ENCODE assay signal across 19 cellular contexts in genomic region chr4:128868758-128869157, GRCh38.
DNase-seq lines count a peak whose midpoint lies in the region; ATAC-seq and TF ChIP-seq lines count a peak whose summit lies in the region.
"Had no signal": no experiment of that assay in that cellular context is flagged by ENCODE, and none has a peak within 500 bp of the region (broad histone marks: within the 10 kb centered on the region; RNA-seq: fewer than 3 reads in every experiment).

No MANE protein-coding gene starts in this region.

- H3K36me3 Mint-ChIP-seq in activated T-cell treated with anti-CD3 and anti-CD28 coated beads, Interleukin-2, amount 50 U/mL, for 24 hours (ENCODE audit: low read depth), result peaks cover 97% of the 10 kb centered on the region

- no peaks in the 10 kb centered on the region for H3K4me1 ChIP-seq in neutrophil (ENCODE audit: control insufficient read depth in 1 of 2, insufficient read depth in 1 of 2, low read depth in 1 of 2, low read length in 1 of 2)
- H3K4me1 ChIP-seq: psoas muscle had no signal

- H3K27ac Mint-ChIP-seq in activated T-cell treated with anti-CD3 and anti-CD28 coated beads, Interleukin-2, amount 50 U/mL, for 24 hours, result peak overlapping the region; percentile 44
- H3K27ac Mint-ChIP-seq: activated naive CD8-positive, alpha-beta T cell treated with anti-CD3 and anti-CD28 coated beads for 36 hours; dendritic cell treated with granulocyte-macrophage colony-stimulating factor and Interleukin-4, amounts not matched to agents 40 ng/mL and 50 ng/mL, for 4 days; T-cell had no signal

- ATAC-seq in GM18873 (IDR thresholded peaks at IDR 0.05; ENCODE audit: low FRiP score, unreplicated experiment), result no peak
- no peak for ATAC-seq in HG03280 (IDR thresholded peaks at IDR 0.05; ENCODE audit: unreplicated experiment)
- ATAC-seq: HCT116, psoas muscle, T-cell had no signal

- H3K27me3 ChIP-seq in neutrophil, result no peaks in the 10 kb centered on the region
- H3K27me3 ChIP-seq: brain microvascular endothelial cell had no signal

- H3K27me3 Mint-ChIP-seq in activated T-cell treated with anti-CD3 and anti-CD28 coated beads, Interleukin-2, amount 50 U/mL, for 24 hours, result no peaks in the 10 kb centered on the region
- H3K27me3 Mint-ChIP-seq: activated naive CD8-positive, alpha-beta T cell treated with anti-CD3 and anti-CD28 coated beads for 36 hours; dendritic cell treated with granulocyte-macrophage colony-stimulating factor and Interleukin-4, amounts not matched to agents 40 ng/mL and 50 ng/mL, for 4 days; T-cell had no signal

- H3K9me3 Mint-ChIP-seq in activated T-cell treated with anti-CD3 and anti-CD28 coated beads, Interleukin-2, amount 50 U/mL, for 24 hours, result no peaks in the 10 kb centered on the region
- H3K9me3 Mint-ChIP-seq: activated naive CD8-positive, alpha-beta T cell treated with anti-CD3 and anti-CD28 coated beads for 36 hours; CD14-positive monocyte; dendritic cell treated with granulocyte-macrophage colony-stimulating factor and Interleukin-4, amounts not matched to agents 40 ng/mL and 50 ng/mL, for 4 days; neural crest cell; T-cell had no signal

- H3K36me3 ChIP-seq in neutrophil, result peaks cover 59% of the 10 kb centered on the region

- H3K4me3 Mint-ChIP-seq in activated T-cell treated with anti-CD3 and anti-CD28 coated beads, Interleukin-2, amount 50 U/mL, for 24 hours, result no peak overlapping the region
- H3K4me3 Mint-ChIP-seq: activated naive CD8-positive, alpha-beta T cell treated with anti-CD3 and anti-CD28 coated beads for 36 hours; CD14-positive monocyte; dendritic cell treated with granulocyte-macrophage colony-stimulating factor and Interleukin-4, amounts not matched to agents 40 ng/mL and 50 ng/mL, for 4 days; neural crest cell; T-cell had no signal

- peaks cover 21% of the 10 kb centered on the region for H3K4me1 Mint-ChIP-seq in activated T-cell treated with anti-CD3 and anti-CD28 coated beads, Interleukin-2, amount 50 U/mL, for 24 hours (ENCODE audit: low read depth)

- TF ChIP-seq CTCF in choroid plexus epithelial cell (conservative IDR thresholded peaks at IDR 0.05; ENCODE audit: low read depth, low read length) (no peak), neutrophil (IDR thresholded peaks at IDR 0.05) (no peak)

- H3K9me3 ChIP-seq in neutrophil, result no peaks in the 10 kb centered on the region
- H3K9me3 ChIP-seq: psoas muscle had no signal

- H3K4me3 ChIP-seq in choroid plexus epithelial cell (ENCODE audit: low read depth, low read length) (no peak overlapping the region), neutrophil (ENCODE audit: low read depth in 1 of 2, low read length in 1 of 2) (no peak overlapping the region)
- H3K4me3 ChIP-seq: psoas muscle had no signal

- no peak for DNase-seq in activated T-cell treated with anti-CD3 and anti-CD28 coated beads, Interleukin-2, amount 50 U/mL, for 24 hours
- no peak for DNase-seq in activated T-cell treated with anti-CD3 and anti-CD28 coated beads, Interleukin-2, amount 50 U/mL, for 48 hours
- DNase-seq in NOMO-1 treated with DMSO at 0.1 percent for 48 hours (lab: John Stamatoyannopoulos, UW; ENCODE audit: unreplicated experiment) (peak; percentile 32), choroid plexus epithelial cell (ENCODE audit: low read depth) (peak; percentile 30), DMS153 treated with DMSO at 0.1 percent for 48 hours (lab: John Stamatoyannopoulos, UW; ENCODE audit: unreplicated experiment) (no peak)
- DNase-seq: ACHN; activated CD4-positive, alpha-beta T cell treated with anti-CD3 and anti-CD28 coated beads, Interleukin-2, amount 50 U/mL, for 4 hours; activated naive CD8-positive, alpha-beta T cell treated with anti-CD3 and anti-CD28 coated beads for 36 hours; brain microvascular endothelial cell; NCI-H2029 treated with DMSO at 0.1 percent for 48 hours; psoas muscle; T-cell had no signal

- peak overlapping the region; percentile 2 for H3K27ac ChIP-seq in neutrophil
- H3K27ac ChIP-seq: brain microvascular endothelial cell, psoas muscle had no signal

Comparison
In these comparisons a context has a peak if more than half of its experiments do, and no peak if none do; other contexts are left out.
1. DNase-seq: peak in NOMO-1 treated with DMSO at 0.1 percent for 48 hours (single experiment) and choroid plexus epithelial cell (single experiment); none in activated T-cell treated with anti-CD3 and anti-CD28 coated beads, Interleukin-2, amount 50 U/mL, for 24 hours (single experiment), activated T-cell treated with anti-CD3 and anti-CD28 coated beads, Interleukin-2, amount 50 U/mL, for 48 hours (0 of 2) and DMS153 treated with DMSO at 0.1 percent for 48 hours (single experiment).